8 cellular contexts compared by ENCODE assay signal in genomic region chr5:69217154-69217731, GRCh38. TPM values are rescaled to one million over a fixed set of nuclear protein-coding genes. Genes with fewer than 3 reads are reported as not detected.
DNase-seq lines count a peak whose midpoint lies in the region; ATAC-seq and TF ChIP-seq lines count a peak whose summit lies in the region.

No MANE protein-coding gene starts in this region.

- POLR2A ChIA-PET in RWPE1 (lab: Yijun Ruan, JAX; ENCODE audit: low non-redundant PET) (interaction anchor here (0.6 to 0.7 kb wide), 2 partner anchors 115 to 1002 kb away, joined by 3 read pairs; partner anchors contain the start of genes CCDC125 and PIK3R1), MCF 10A (lab: Yijun Ruan, JAX) (interaction anchor here (0.6 to 4.5 kb wide), 9 partner anchors 9 to 873 kb away, joined by 3 to 63 read pairs (median 4); partner anchors contain the start of genes CDK7 and CENPH)

- no peaks in the 10 kb centered on the region for H3K9me3 ChIP-seq in stomach

- H3K4me3 ChIP-seq in stomach = peak overlapping the region; percentile 84 to 99 (median 99)

- TF ChIP-seq CTCF in RWPE1 (conservative IDR thresholded peaks at IDR 0.05; ENCODE audit: low read depth) (no peak), MCF 10A (IDR thresholded peaks at IDR 0.05; ENCODE audit: unreplicated experiment) (no peak), mesothelial cell of epicardium (IDR thresholded peaks at IDR 0.05; ENCODE audit: unreplicated experiment) (no peak), stomach (IDR thresholded peaks at IDR 0.05) (no peak)

- ATAC-seq in HG02852 (IDR thresholded peaks at IDR 0.05; ENCODE audit: unreplicated experiment) = no peak

- H3K27ac Mint-ChIP-seq in MCF 10A (ENCODE audit: low read depth, unreplicated experiment) (peak overlapping the region; percentile 99), mesothelial cell of epicardium (peak overlapping the region; percentile 98)

- peak; percentile 28 for DNase-seq in NOMO-1 treated with DMSO at 0.1 percent for 48 hours (lab: John Stamatoyannopoulos, UW; ENCODE audit: unreplicated experiment)
- no peak for DNase-seq in NOMO-1 treated with dmso at 0.1 percent for 144 hours (lab: John Stamatoyannopoulos, UW; ENCODE audit: unreplicated experiment)
- peak; percentile 99 for DNase-seq in RWPE1 (ENCODE audit: low spot score)
- no peak for DNase-seq in MCF 10A (ENCODE audit: unreplicated experiment)
- DNase-seq in mesothelial cell of epicardium (ENCODE audit: low spot score in 2 of 2, unreplicated experiment in 2 of 2) = peak in 1 of 2 experiments; percentile 92
- peak; percentile 99 for DNase-seq in stomach
- DNase-seq in NCI-H2196 (lab: John Stamatoyannopoulos, UW; ENCODE audit: unreplicated experiment) = no peak

- H3K36me3 Mint-ChIP-seq in MCF 10A (ENCODE audit: insufficient read depth, unreplicated experiment) (no peaks in the 10 kb centered on the region), mesothelial cell of epicardium (peaks cover 17% of the 10 kb centered on the region)

- H3K27me3 Mint-ChIP-seq in MCF 10A (ENCODE audit: insufficient read depth, unreplicated experiment) (no peaks in the 10 kb centered on the region), mesothelial cell of epicardium (ENCODE audit: low read depth) (no peaks in the 10 kb centered on the region)

- H3K36me3 ChIP-seq in stomach = no peaks in the 10 kb centered on the region

- H3K27ac ChIP-seq in RWPE1 (peak overlapping the region; percentile 90), stomach (peak overlapping the region; percentile 95 to 98 (median 97))

- no peaks in the 10 kb centered on the region for H3K27me3 ChIP-seq in stomach

- H3K9me3 Mint-ChIP-seq in MCF 10A (ENCODE audit: unreplicated experiment) (no peaks in the 10 kb centered on the region), mesothelial cell of epicardium (peaks cover 3% of the 10 kb centered on the region)

- peaks cover 9 to 23% (median 19%) of the 10 kb centered on the region in 4 donors for H3K4me1 ChIP-seq in stomach

- H3K4me3 Mint-ChIP-seq in MCF 10A (ENCODE audit: unreplicated experiment) (peak overlapping the region; percentile 100), mesothelial cell of epicardium (peak overlapping the region; percentile 99)

- CTCF ChIA-PET in RWPE1 (lab: Yijun Ruan, JAX) (interaction anchor here (1.0 kb wide), 1 partner anchor 124 kb away, joined by 3 read pairs; no protein-coding TSS in a partner anchor), MCF 10A (lab: Yijun Ruan, JAX) (interaction anchor here (0.7 kb wide), 1 partner anchor 151 kb away, joined by 3 read pairs; no protein-coding TSS in a partner anchor)

- no TSS peak for BruUV-seq in MCF 10A (replicated peaks; lab: Mats Ljungman, UMichigan)

- TF ChIP-seq POLR2A in stomach (IDR thresholded peaks at IDR 0.05) = no peak

- TF ChIP-seq EP300 in stomach (IDR thresholded peaks at IDR 0.05) = no peak

- peaks cover 9% of the 10 kb centered on the region for H3K4me1 Mint-ChIP-seq in MCF 10A (ENCODE audit: insufficient read depth, unreplicated experiment)
- peaks cover 7% of the 10 kb centered on the region for H3K4me1 Mint-ChIP-seq in mesothelial cell of epicardium

- intact Hi-C loops in MCF 10A (cut with micrococcal nuclease) = no loop called here
- intact Hi-C loops in stomach (cut with DNase I; ENCODE audit: low total_unique reads) = no loop called here

- 6 to 16% (median 12%) methylated on average over 15 of the region's 15 CpGs for whole genome bisulfite sequencing in stomach, 5 donors

RNA-seq across cellular contexts. Expression of gene CDK7, which starts 17.4 kb away (rescaled TPM):
- total RNA-seq in MCF 10A (2022) (43.7 and 48.5 TPM in 2 replicates), mesothelial cell of epicardium (25.1 to 26.5 TPM (median 26.4 TPM) in 3 replicates), stomach (10 to 100 TPM in 2 of 5 donors, 1 to 10 TPM in 1, not detected in 2; 5.8 to 51.4 (median 14.1) TPM)
- polyA plus RNA-seq in stomach = 10 to 100 TPM; 18.2 to 30.0 (median 29.8) TPM

RNA-seq across cellular contexts. Expression of gene CENPH, which starts 27.9 kb away (rescaled TPM):
- 14.1 and 21.9 TPM in 2 replicates for total RNA-seq in MCF 10A (2022)
- 14.8 to 15.3 TPM (median 15.1 TPM) in 3 replicates for total RNA-seq in mesothelial cell of epicardium
- 10 to 100 TPM in 2 of 5 donors, 1 to 10 TPM in 2, under 1 TPM in 1; 0.45 to 15.6 (median 1.8) TPM for total RNA-seq in stomach
- 1 to 10 TPM; 3.5 to 5.6 (median 3.7) TPM for polyA plus RNA-seq in stomach

RNA-seq across cellular contexts. Expression of gene CCNB1, which starts 50.3 kb away (rescaled TPM):
- total RNA-seq in MCF 10A (2022) = 84.3 and 120 TPM in 2 replicates
- total RNA-seq in mesothelial cell of epicardium = 55.3 to 62.7 TPM (median 60.5 TPM) in 3 replicates
- total RNA-seq in stomach = 10 to 100 TPM in 2 of 5 donors, 1 to 10 TPM in 2, not detected in 1; 6.2 to 31.3 (median 15.1) TPM
- polyA plus RNA-seq in stomach = 10 to 100 TPM in 2 of 3 donors, 1 to 10 TPM in 1; 7.2 to 34.4 (median 14.4) TPM

Comparison
In these comparisons a context has a peak if more than half of its experiments do, and no peak if none do; other contexts are left out.
1. DNase-seq: peak in NOMO-1 treated with DMSO at 0.1 percent for 48 hours (single experiment), RWPE1 (single experiment) and stomach (single experiment); none in NOMO-1 treated with dmso at 0.1 percent for 144 hours (single experiment), MCF 10A (single experiment) and NCI-H2196 (single experiment).